In genomic region chr2:18339326-18339725, GRCh38 we compare ENCODE assay signal across 30 cellular contexts.
A peak's percentile ranks its signal among the peaks of the same experiment; 100 is the strongest.
DNase-seq lines count a peak whose midpoint lies in the region; ATAC-seq and TF ChIP-seq lines count a peak whose summit lies in the region.
"Had no signal": no experiment of that assay in that cellular context is flagged by ENCODE, and none has a peak within 500 bp of the region (broad histone marks: within the 10 kb centered on the region; RNA-seq: fewer than 3 reads in every experiment).

No MANE protein-coding gene starts in this region.

- intact Hi-C loops in activated T-helper 2 cell treated with anti-CD3 and anti-CD28 coated beads, Interferon-gamma antibody, Interleukin-2, Interleukin-4, amounts not matched to agents 10 μg/mL and 5 μg/mL and 100 μg/mL, durations not matched to agents 14 hours and 24 hours and 36 hours (cut with micrococcal nuclease): no loop called here

- H3K27me3 ChIP-seq in BJ (ENCODE audit: control insufficient read depth, insufficient read depth, low read length) (no peaks in the 10 kb centered on the region), fibroblast of lung (ENCODE audit: control insufficient read depth, insufficient read depth, low read length) (no peaks in the 10 kb centered on the region), osteoblast (ENCODE audit: insufficient read depth, low read length) (no peaks in the 10 kb centered on the region)
- H3K27me3 ChIP-seq: gastroesophageal sphincter, Peyer's patch, stomach, tibial artery had no signal

- no peak overlapping the region for H2AFZ ChIP-seq in fibroblast of lung (ENCODE audit: low read length)
- no peak overlapping the region for H2AFZ ChIP-seq in osteoblast (ENCODE audit: low read length)

- H3K79me2 ChIP-seq in fibroblast of lung (ENCODE audit: control insufficient read depth, insufficient read depth, low read length) (no peaks in the 10 kb centered on the region), osteoblast (ENCODE audit: insufficient read depth, low read length) (no peaks in the 10 kb centered on the region)

- CTCF ChIA-PET in BJ (lab: Yijun Ruan, JAX): no interaction called here
- CTCF ChIA-PET in activated CD8-positive, alpha-beta T cell treated with anti-CD3 and anti-CD28 coated beads, Interleukin-2, amount 10 ng/mL, durations not matched to agents 7 days and 5 days (lab: Charles Lee): no interaction called here

- no peak for ATAC-seq in activated CD8-positive, alpha-beta T cell treated with anti-CD3 and anti-CD28 coated beads, Interleukin-2, amount 10 ng/mL, durations not matched to agents 7 days and 5 days
- ATAC-seq: effector memory CD8-positive, alpha-beta T cell; gastroesophageal sphincter had no signal

- H3K9me3 Mint-ChIP-seq in activated CD8-positive, alpha-beta T cell treated with anti-CD3 and anti-CD28 coated beads, Interleukin-2, amount 10 ng/mL, durations not matched to agents 7 days and 5 days (ENCODE audit: insufficient read depth): no peaks in the 10 kb centered on the region
- H3K9me3 Mint-ChIP-seq in activated T-helper 2 cell treated with anti-CD3 and anti-CD28 coated beads, Interferon-gamma antibody, Interleukin-2, Interleukin-4, amounts not matched to agents 10 μg/mL and 5 μg/mL and 100 μg/mL, durations not matched to agents 14 hours and 24 hours and 36 hours: no peaks in the 10 kb centered on the region
- H3K9me3 Mint-ChIP-seq: activated T-cell treated with anti-CD3 and anti-CD28 coated beads, Interleukin-2, amount 50 U/mL, for 24 hours; effector memory CD8-positive, alpha-beta T cell had no signal

- H3K4me3 Mint-ChIP-seq in activated CD8-positive, alpha-beta T cell treated with anti-CD3 and anti-CD28 coated beads, Interleukin-2, amount 10 ng/mL, durations not matched to agents 7 days and 5 days: no peak overlapping the region
- H3K4me3 Mint-ChIP-seq in activated T-helper 2 cell treated with anti-CD3 and anti-CD28 coated beads, Interferon-gamma antibody, Interleukin-2, Interleukin-4, amounts not matched to agents 10 μg/mL and 5 μg/mL and 100 μg/mL, durations not matched to agents 14 hours and 24 hours and 36 hours (ENCODE audit: low read depth): no peak overlapping the region
- H3K4me3 Mint-ChIP-seq: activated T-cell treated with anti-CD3 and anti-CD28 coated beads, Interleukin-2, amount 50 U/mL, for 24 hours; CD14-positive monocyte; effector memory CD8-positive, alpha-beta T cell; IgD-negative memory B cell; immature natural killer cell; mesothelial cell of epicardium; naive B cell had no signal

- H4K20me1 ChIP-seq in fibroblast of lung (ENCODE audit: control insufficient read depth, extremely low read depth, insufficient read depth, low read length) (no peaks in the 10 kb centered on the region), osteoblast (ENCODE audit: insufficient read depth, low read length) (no peaks in the 10 kb centered on the region)

- H3K4me3 ChIP-seq in BJ (ENCODE audit: low read depth, low read length): no peak overlapping the region
- no peak overlapping the region for H3K4me3 ChIP-seq in fibroblast of lung (replicated peaks in 1 of 4; ENCODE audit: control extremely low read depth in 1 of 4, insufficient read depth in 1 of 4, low read depth in 3 of 4, low read length in 4 of 4)
- H3K4me3 ChIP-seq in osteoblast (ENCODE audit: insufficient read depth, low read length): no peak overlapping the region
- H3K4me3 ChIP-seq: gastroesophageal sphincter, left ventricle myocardium inferior, Peyer's patch, stomach, tibial artery had no signal

- H3K4me1 Mint-ChIP-seq in activated CD8-positive, alpha-beta T cell treated with anti-CD3 and anti-CD28 coated beads, Interleukin-2, amount 10 ng/mL, durations not matched to agents 7 days and 5 days (ENCODE audit: low read depth): no peaks in the 10 kb centered on the region
- no peaks in the 10 kb centered on the region for H3K4me1 Mint-ChIP-seq in activated T-helper 2 cell treated with anti-CD3 and anti-CD28 coated beads, Interferon-gamma antibody, Interleukin-2, Interleukin-4, amounts not matched to agents 10 μg/mL and 5 μg/mL and 100 μg/mL, durations not matched to agents 14 hours and 24 hours and 36 hours (ENCODE audit: low read depth)
- H3K4me1 Mint-ChIP-seq: CD14-positive monocyte, IgD-negative memory B cell, immature natural killer cell, mesothelial cell of epicardium, naive B cell had no signal

- DNase-seq in BJ (ENCODE audit: low read depth): peak; percentile 10
- DNase-seq in NCI-H226: peak; percentile 35
- DNase-seq in fibroblast of lung (ENCODE audit: low read depth in 2 of 2): peak; percentile 55 to 75
- DNase-seq in osteoblast (ENCODE audit: insufficient read length, low spot score, missing footprints): peak; percentile 59
- DNase-seq in activated CD8-positive, alpha-beta T cell treated with anti-CD3 and anti-CD28 coated beads, Interleukin-2, amount 10 ng/mL, durations not matched to agents 7 days and 5 days: no peak
- DNase-seq in activated T-helper 2 cell treated with anti-CD3 and anti-CD28 coated beads, Interferon-gamma antibody, Interleukin-2, Interleukin-4, amounts not matched to agents 10 μg/mL and 5 μg/mL and 100 μg/mL, durations not matched to agents 14 hours and 24 hours and 36 hours (ENCODE audit: low spot score): no peak
- no peak for DNase-seq in DMS153 (lab: John Stamatoyannopoulos, UW)
- DNase-seq: activated CD4-positive, alpha-beta T cell treated with anti-CD3 and anti-CD28 coated beads for 48 hours; activated T-cell treated with anti-CD3 and anti-CD28 coated beads, Interleukin-2, amount 50 U/mL, for 24 hours; effector memory CD8-positive, alpha-beta T cell; hypothalamus; immature natural killer cell; left ventricle myocardium inferior; naive B cell; NCI-H1105; NCI-H187 treated with DMSO at 0.1 percent for 48 hours; NCI-H526; nucleus accumbens; Peyer's patch; SHP77 treated with DMSO at 0.1 percent for 48 hours; stimulated activated CD8-positive, alpha-beta memory T cell treated with anti-CD3 and anti-CD28 coated beads, Interleukin-4, amount 100 ng/mL, for 48 hours; stomach; SW 1271; T-helper 9 cell; tibial artery had no signal

- H3K9ac ChIP-seq in fibroblast of lung (ENCODE audit: insufficient read depth, low read length): no peak overlapping the region

- no peaks in the 10 kb centered on the region for H3K36me3 Mint-ChIP-seq in activated CD8-positive, alpha-beta T cell treated with anti-CD3 and anti-CD28 coated beads, Interleukin-2, amount 10 ng/mL, durations not matched to agents 7 days and 5 days (ENCODE audit: low read depth)
- H3K36me3 Mint-ChIP-seq in activated T-helper 2 cell treated with anti-CD3 and anti-CD28 coated beads, Interferon-gamma antibody, Interleukin-2, Interleukin-4, amounts not matched to agents 10 μg/mL and 5 μg/mL and 100 μg/mL, durations not matched to agents 14 hours and 24 hours and 36 hours (ENCODE audit: low read depth): no peaks in the 10 kb centered on the region
- H3K36me3 Mint-ChIP-seq: CD14-positive monocyte, IgD-negative memory B cell, immature natural killer cell, mesothelial cell of epicardium, naive B cell had no signal

- H3K9me3 ChIP-seq in fibroblast of lung (ENCODE audit: control insufficient read depth, insufficient read depth, low read depth, low read length): no peaks in the 10 kb centered on the region
- no peaks in the 10 kb centered on the region for H3K9me3 ChIP-seq in osteoblast (ENCODE audit: low read depth, low read length)
- H3K9me3 ChIP-seq: gastroesophageal sphincter, Peyer's patch, stomach, tibial artery had no signal

- H3K4me1 ChIP-seq in fibroblast of lung (ENCODE audit: control insufficient read depth, extremely low read depth, insufficient read depth, low read length) (no peaks in the 10 kb centered on the region), osteoblast (ENCODE audit: insufficient read depth, low read length) (peaks cover 3% of the 10 kb centered on the region)
- H3K4me1 ChIP-seq: gastroesophageal sphincter, left ventricle myocardium inferior, Peyer's patch, stomach, tibial artery had no signal

- no peak overlapping the region for H3K27ac Mint-ChIP-seq in activated CD8-positive, alpha-beta T cell treated with anti-CD3 and anti-CD28 coated beads, Interleukin-2, amount 10 ng/mL, durations not matched to agents 7 days and 5 days
- no peak overlapping the region for H3K27ac Mint-ChIP-seq in activated T-helper 2 cell treated with anti-CD3 and anti-CD28 coated beads, Interferon-gamma antibody, Interleukin-2, Interleukin-4, amounts not matched to agents 10 μg/mL and 5 μg/mL and 100 μg/mL, durations not matched to agents 14 hours and 24 hours and 36 hours
- H3K27ac Mint-ChIP-seq: activated T-cell treated with anti-CD3 and anti-CD28 coated beads, Interleukin-2, amount 50 U/mL, for 24 hours; CD14-positive monocyte; effector memory CD8-positive, alpha-beta T cell; IgD-negative memory B cell; immature natural killer cell; mesothelial cell of epicardium; naive B cell had no signal

- no peak overlapping the region for H3K27ac ChIP-seq in fibroblast of lung (ENCODE audit: insufficient read depth, low read length)
- no peak overlapping the region for H3K27ac ChIP-seq in osteoblast (ENCODE audit: low read depth, low read length)
- H3K27ac ChIP-seq: gastroesophageal sphincter, left ventricle myocardium inferior, Peyer's patch, stomach, tibial artery, VCaP had no signal

- TF ChIP-seq CTCF in BJ (IDR thresholded peaks at IDR 0.05; ENCODE audit: insufficient read depth, low read depth, low read length): no peak
- TF ChIP-seq CTCF in fibroblast of lung (conservative IDR thresholded peaks at IDR 0.05 in 1 of 2, IDR thresholded peaks at IDR 0.05 in 1 of 2; ENCODE audit: low read depth in 1 of 2, low read length in 2 of 2): no peak
- TF ChIP-seq CTCF in osteoblast (IDR thresholded peaks at IDR 0.05; ENCODE audit: extremely low read depth, low read depth, low read length): no peak

- POLR2A ChIA-PET in BJ (lab: Charles Lee): interaction anchor here (0.6 kb wide), 1 partner anchor 39 kb away, joined by 3 read pairs; no protein-coding TSS in a partner anchor
- POLR2A ChIA-PET in activated CD8-positive, alpha-beta T cell treated with anti-CD3 and anti-CD28 coated beads, Interleukin-2, amount 10 ng/mL, durations not matched to agents 7 days and 5 days (lab: Charles Lee): no interaction called here

- H3K27me3 Mint-ChIP-seq in activated CD8-positive, alpha-beta T cell treated with anti-CD3 and anti-CD28 coated beads, Interleukin-2, amount 10 ng/mL, durations not matched to agents 7 days and 5 days (ENCODE audit: low read depth): no peaks in the 10 kb centered on the region
- no peaks in the 10 kb centered on the region for H3K27me3 Mint-ChIP-seq in activated T-helper 2 cell treated with anti-CD3 and anti-CD28 coated beads, Interferon-gamma antibody, Interleukin-2, Interleukin-4, amounts not matched to agents 10 μg/mL and 5 μg/mL and 100 μg/mL, durations not matched to agents 14 hours and 24 hours and 36 hours (ENCODE audit: low read depth)
- H3K27me3 Mint-ChIP-seq: IgD-negative memory B cell had no signal

- no peak overlapping the region for H3K4me2 ChIP-seq in fibroblast of lung (ENCODE audit: extremely low read depth, insufficient read depth, low read length)
- H3K4me2 ChIP-seq in osteoblast (ENCODE audit: insufficient read depth, low read length): no peak overlapping the region

- H3K36me3 ChIP-seq in BJ (ENCODE audit: control insufficient read depth, insufficient read depth, low read length) (no peaks in the 10 kb centered on the region), fibroblast of lung (ENCODE audit: control insufficient read depth, insufficient read depth, low read length) (no peaks in the 10 kb centered on the region), osteoblast (ENCODE audit: insufficient read depth, low read length) (no peaks in the 10 kb centered on the region)
- H3K36me3 ChIP-seq: gastroesophageal sphincter, left ventricle myocardium inferior, Peyer's patch, stomach, tibial artery had no signal

Comparison
In these comparisons a context has a peak if more than half of its experiments do, and no peak if none do; other contexts are left out.
1. DNase-seq: peak in BJ (single experiment), NCI-H226 (single experiment), fibroblast of lung (2 of 2) and osteoblast (single experiment); none in activated CD8-positive, alpha-beta T cell treated with anti-CD3 and anti-CD28 coated beads, Interleukin-2, amount 10 ng/mL, durations not matched to agents 7 days and 5 days (single experiment), activated T-helper 2 cell treated with anti-CD3 and anti-CD28 coated beads, Interferon-gamma antibody, Interleukin-2, Interleukin-4, amounts not matched to agents 10 μg/mL and 5 μg/mL and 100 μg/mL, durations not matched to agents 14 hours and 24 hours and 36 hours (single experiment) and DMS153 (single experiment).